Comparison of ENCODE assay signal across 8 cellular contexts in the genomic region with DNA sequence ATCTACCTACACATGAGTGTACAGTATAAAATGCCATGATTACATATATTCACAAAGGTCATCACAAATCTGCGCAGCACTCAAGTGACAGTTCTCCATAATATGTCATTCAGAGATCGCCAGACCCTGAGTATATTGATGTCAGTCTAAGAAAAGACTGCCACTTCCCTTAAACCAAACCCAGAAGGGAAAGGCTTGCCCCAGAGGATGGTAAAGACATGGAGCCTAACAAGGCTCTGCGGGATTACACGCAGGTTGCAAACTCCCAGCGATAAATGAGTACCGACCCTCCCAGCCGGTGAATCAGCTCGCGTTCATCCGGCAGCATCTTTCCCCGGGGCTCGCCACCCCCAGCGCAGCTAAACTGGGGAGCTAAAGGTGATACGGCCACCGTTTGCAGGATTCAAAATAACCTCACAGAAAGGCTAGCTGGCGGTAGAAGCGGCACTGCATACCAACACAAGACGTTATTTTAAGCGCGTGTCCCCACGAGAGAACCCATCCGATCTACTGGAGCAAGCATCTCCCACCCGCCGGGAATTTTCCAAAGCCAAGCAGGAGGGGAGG. TPM values are rescaled to one million over a fixed set of nuclear protein-coding genes. Genes with fewer than 3 reads are reported as not detected.
DNase-seq lines count a peak whose midpoint lies in the region; ATAC-seq and TF ChIP-seq lines count a peak whose summit lies in the region.

No MANE protein-coding gene starts in this region.

- H3K27me3 ChIP-seq in iPS-15b (ENCODE audit: control insufficient read depth, insufficient read depth, low read length) (peaks cover 43% of the 10 kb centered on the region), skeletal muscle satellite cell (ENCODE audit: control insufficient read depth, insufficient read depth, low read length) (no peaks in the 10 kb centered on the region)

- H3K4me1 Mint-ChIP-seq in T-cell = peaks cover 37 to 42% (median 38%) of the 10 kb centered on the region in 3 donors

- TF ChIP-seq CTCF in GM12864 (IDR thresholded peaks at IDR 0.05; ENCODE audit: low read depth, low read length, missing control alignments) (no peak), astrocyte of the cerebellum (IDR thresholded peaks at IDR 0.05; ENCODE audit: low read depth, low read length, missing control alignments) (no peak)

- POLR2A ChIA-PET in T-cell (lab: Charles Lee) = interaction anchor here (0.6 to 1.0 kb wide), 4 partner anchors 13 to 141 kb away, joined by 4 to 6 read pairs (median 4); no protein-coding TSS in a partner anchor

- H3K4me3 ChIP-seq in GM12864 (ENCODE audit: low read depth, low read length) (peak overlapping the region; percentile 77), astrocyte of the cerebellum (ENCODE audit: low read depth, low read length) (peak overlapping the region; percentile 62), iPS-15b (ENCODE audit: low read depth, low read length) (peak overlapping the region; percentile 83), skeletal muscle satellite cell (ENCODE audit: low read length) (peak overlapping the region; percentile 94)

- peak overlapping the region; percentile 93 for H3K4me2 ChIP-seq in skeletal muscle satellite cell (ENCODE audit: low read length)

- H3K36me3 Mint-ChIP-seq in T-cell = no peaks in the 10 kb centered on the region

- CTCF ChIA-PET in T-cell (lab: Charles Lee) = interaction anchor here in 1 of 2 donors (0.6 to 1.0 kb wide), 3 partner anchors 39 to 146 kb away, joined by 3 read pairs; no protein-coding TSS in a partner anchor

- H3K9me3 ChIP-seq in iPS-15b (ENCODE audit: control insufficient read depth, insufficient read depth, low read length) (no peaks in the 10 kb centered on the region), skeletal muscle satellite cell (replicated peaks; ENCODE audit: low read length) (no peaks in the 10 kb centered on the region)

- peak overlapping the region; percentile 93 to 95 (median 93) for H3K4me3 Mint-ChIP-seq in T-cell

- H3K36me3 ChIP-seq in iPS-15b (ENCODE audit: control insufficient read depth, insufficient read depth, low read length) (no peaks in the 10 kb centered on the region), skeletal muscle satellite cell (ENCODE audit: insufficient read depth, low read length) (no peaks in the 10 kb centered on the region)

- no peak for DNase-seq in GM12864 (ENCODE audit: low read depth)
- DNase-seq in T-cell = peak in 25 of 34 experiments; percentile 4 to 52 (median 19)
- no peak for DNase-seq in astrocyte of the cerebellum (ENCODE audit: low read depth)
- DNase-seq in KG1 (lab: John Stamatoyannopoulos, UW) = no peak

- in situ Hi-C loops in astrocyte of the cerebellum (cut with HindIII; ENCODE audit: low sequenced_read_pairs) = no loop called here

- H3K9ac ChIP-seq in iPS-15b (ENCODE audit: low read depth, low read length) = peak overlapping the region; percentile 51
- H3K9ac ChIP-seq in skeletal muscle satellite cell (ENCODE audit: low read depth, low read length) = peak overlapping the region; percentile 91

- ATAC-seq in HG02981 (IDR thresholded peaks at IDR 0.05; ENCODE audit: unreplicated experiment) (peak; percentile 14), T-cell (replicated peaks in 1 of 4) (peak in 3 of 4 experiments; percentile 5 to 8 (median 7)), GM21381 (IDR thresholded peaks at IDR 0.05; ENCODE audit: unreplicated experiment) (no peak)

- H3K9me3 Mint-ChIP-seq in T-cell = no peaks in the 10 kb centered on the region

- H3K4me1 ChIP-seq in iPS-15b (ENCODE audit: control insufficient read depth, insufficient read depth, low read length) = peaks cover 16% of the 10 kb centered on the region
- peaks cover 21% of the 10 kb centered on the region for H3K4me1 ChIP-seq in skeletal muscle satellite cell (ENCODE audit: control insufficient read depth, insufficient read depth, low read length)

- H3K27ac Mint-ChIP-seq in T-cell = peak overlapping the region; percentile 90 to 93

- no peaks in the 10 kb centered on the region for H3K27me3 Mint-ChIP-seq in T-cell

RNA-seq across cellular contexts. Expression of gene MYO5A, which starts 0.7 kb away (rescaled TPM):
- total RNA-seq in T-cell = 10 to 100 TPM; 25.2 to 46.6 (median 29.5) TPM
- total RNA-seq in skeletal muscle satellite cell (2012; rRNA removed) = 40.4 and 47.9 TPM in 2 replicates

RNA-seq across cellular contexts. Expression of gene ARPP19, which starts 40.8 kb away (rescaled TPM):
- total RNA-seq in T-cell = 100 to 1,000 TPM in 2 of 5 donors, 10 to 100 TPM in 3; 84.1 to 106 (median 95.9) TPM
- 104 and 110 TPM in 2 replicates for total RNA-seq in skeletal muscle satellite cell (2012; rRNA removed)

Comparison
In these comparisons a context has a peak if more than half of its experiments do, and no peak if none do; other contexts are left out.
1. DNase-seq: peak in T-cell (25 of 34); none in GM12864 (single experiment), astrocyte of the cerebellum (single experiment) and KG1 (single experiment).
2. Peak in every context shown above with its lines, with median percentiles within 50 percentile points of each other: H3K4me3 ChIP-seq.